ENCODE assay signal across 8 cellular contexts in the genomic region with DNA sequence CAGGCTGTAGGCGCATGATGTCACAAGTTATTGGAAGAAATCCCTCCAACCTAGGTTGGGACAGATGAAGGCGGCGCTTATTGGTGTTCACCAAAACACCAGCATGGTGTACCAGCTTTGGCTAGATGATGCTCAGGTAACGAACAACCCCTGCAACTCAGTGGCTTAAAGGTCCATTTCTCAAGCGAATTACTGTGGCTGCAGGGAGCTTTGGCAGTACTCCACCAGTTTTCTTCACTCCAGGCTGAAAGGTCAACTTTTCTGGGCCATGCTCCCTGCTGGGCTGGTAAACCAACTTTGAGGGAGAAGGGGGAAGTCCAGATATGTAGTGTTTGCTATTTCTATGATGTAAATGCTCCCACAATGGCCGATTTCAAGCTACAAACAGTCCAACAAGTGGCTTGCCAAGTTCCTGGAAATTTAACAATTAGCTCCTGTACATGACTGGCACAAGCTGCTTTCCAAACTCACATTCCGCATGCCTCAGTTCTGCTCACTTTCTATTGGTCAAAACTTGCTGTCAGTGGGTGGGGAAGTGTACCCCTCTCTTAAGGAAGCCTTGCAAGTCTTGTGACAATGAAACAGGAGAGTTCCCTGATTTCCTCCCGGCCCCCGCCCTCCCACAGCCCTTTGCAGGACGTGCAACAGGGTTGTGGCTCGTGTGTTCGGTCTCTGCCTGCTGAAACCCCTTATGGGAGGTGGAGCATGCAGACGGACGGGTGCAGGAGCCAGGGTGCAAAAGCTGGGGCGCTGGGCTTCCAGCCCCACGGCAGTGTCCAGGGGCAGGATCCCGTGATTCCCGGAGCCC. TPM values are rescaled to one million over a fixed set of nuclear protein-coding genes. Genes with fewer than 3 reads are reported as not detected.
A peak's percentile ranks its signal among the peaks of the same experiment; 100 is the strongest.
DNase-seq lines count a peak whose midpoint lies in the region; ATAC-seq, FAIRE-seq and TF ChIP-seq lines count a peak whose summit lies in the region.

No MANE protein-coding gene starts in this region.

- peak overlapping the region; percentile 93 for H2AFZ ChIP-seq in hepatocyte

- POLR2A ChIA-PET in Caco-2 (lab: Charles Lee), result no interaction called here

- 37% methylated on average over 18 of the region's 18 CpGs for WGBS in hepatocyte (ENCODE audit: low lambda C conversion rate, missing lambda C conversion rate)

- no peak for FAIRE-seq in HTR-8/SVneo (lab: Jason Lieb, UNC)

- no peaks in the 10 kb centered on the region for H3K9me2 ChIP-seq in hepatocyte (replicated peaks; ENCODE audit: insufficient read depth)

- H3K9me3 Mint-ChIP-seq in Caco-2 (ENCODE audit: unreplicated experiment), result peaks cover 3% of the 10 kb centered on the region

- peak overlapping the region; percentile 99 for H3K4me3 Mint-ChIP-seq in Caco-2 (ENCODE audit: unreplicated experiment)

- intact Hi-C loops in Caco-2 (cut with micrococcal nuclease; ENCODE audit: unreplicated experiment), result loop anchor here (1.0 to 5.0 kb wide), 2 partner anchors 42 to 220 kb away; no protein-coding TSS in a partner anchor

- H3K9me3 ChIP-seq in Caco-2 (no peaks in the 10 kb centered on the region), hepatocyte (ENCODE audit: low read depth) (no peaks in the 10 kb centered on the region)

- no TSS peak for BruUV-seq in Caco-2 (replicated peaks; lab: Mats Ljungman, UMichigan)

- ATAC-seq in HG03135 (IDR thresholded peaks at IDR 0.05; ENCODE audit: unreplicated experiment), result peak; percentile 8
- ATAC-seq in HG02678 (IDR thresholded peaks at IDR 0.05; ENCODE audit: unreplicated experiment), result no peak
- ATAC-seq in HG02884 (IDR thresholded peaks at IDR 0.05; ENCODE audit: unreplicated experiment), result no peak

- H3K27ac ChIP-seq in hepatocyte, result peak overlapping the region; percentile 99

- no peaks in the 10 kb centered on the region for H4K20me1 ChIP-seq in hepatocyte (ENCODE audit: insufficient read depth, poor library complexity, severe bottlenecking)

- H3K4me3 ChIP-seq in Caco-2 (ENCODE audit: low read depth, low read length), result peak overlapping the region; percentile 71
- H3K4me3 ChIP-seq in hepatocyte, result peak overlapping the region; percentile 69

- TF ChIP-seq CTCF in Caco-2 (IDR thresholded peaks at IDR 0.05; ENCODE audit: insufficient read depth in 1 of 2, low read depth in 1 of 2, low read length in 1 of 2, severe bottlenecking in 1 of 2, unreplicated experiment in 1 of 2), result no peak
- TF ChIP-seq CTCF in hepatocyte (IDR thresholded peaks at IDR 0.05; ENCODE audit: poor library complexity), result no peak

- CTCF ChIA-PET in Caco-2 (lab: Charles Lee), result interaction anchor here (1.4 kb wide), 1 partner anchor 349 kb away, joined by 6 read pairs; no protein-coding TSS in a partner anchor

- H3K4me1 Mint-ChIP-seq in Caco-2 (ENCODE audit: low read depth, unreplicated experiment), result peaks cover 6% of the 10 kb centered on the region

- no peaks in the 10 kb centered on the region for H3K36me3 ChIP-seq in Caco-2 (ENCODE audit: control insufficient read depth, insufficient read depth, low read length)
- H3K36me3 ChIP-seq in hepatocyte (replicated peaks; ENCODE audit: insufficient read depth, low read depth), result no peaks in the 10 kb centered on the region

- peak overlapping the region; percentile 80 for H3K4me2 ChIP-seq in hepatocyte

- H3K27me3 ChIP-seq in Caco-2 (replicated peaks; ENCODE audit: control insufficient read depth, insufficient read depth, low read length) (no peaks in the 10 kb centered on the region), hepatocyte (no peaks in the 10 kb centered on the region)

- DNase-seq in Caco-2 (peak; percentile 8 to 37), amygdala (lab: John Stamatoyannopoulos, UW) (peak in 30 of 56 donors; percentile 7 to 70 (median 42)), hepatocyte (ENCODE audit: low spot score) (peak; percentile 32), retina (peak; percentile 37), HTR-8/SVneo (ENCODE audit: insufficient read length, low spot score) (no peak)

- peak overlapping the region; percentile 100 for H3K27ac Mint-ChIP-seq in Caco-2 (ENCODE audit: unreplicated experiment)

- H3K4me1 ChIP-seq in Caco-2, result peaks cover 15% of the 10 kb centered on the region
- peaks cover 13% of the 10 kb centered on the region for H3K4me1 ChIP-seq in hepatocyte (ENCODE audit: insufficient read depth)

- H3K36me3 Mint-ChIP-seq in Caco-2 (ENCODE audit: insufficient read depth, unreplicated experiment), result peaks cover 31% of the 10 kb centered on the region

- peaks cover 32% of the 10 kb centered on the region for H3K79me2 ChIP-seq in hepatocyte

- H3K27me3 Mint-ChIP-seq in Caco-2 (ENCODE audit: insufficient read depth, unreplicated experiment), result no peaks in the 10 kb centered on the region

RNA-seq across cellular contexts. Expression of a gene that starts 0.6 kb away (rescaled TPM):
- 38.5 and 38.8 TPM in 2 replicates for total RNA-seq in Caco-2 (2022)
- total RNA-seq in hepatocyte, result 6.0 and 6.2 TPM in 2 replicates
- 27.2 and 29.8 TPM in 2 replicates for polyA plus RNA-seq in hepatocyte

RNA-seq across cellular contexts. Expression of a gene that starts 57.5 kb away (rescaled TPM):
- total RNA-seq in Caco-2 (2022) (20.2 and 28.6 TPM in 2 replicates), hepatocyte (30.1 and 32.0 TPM in 2 replicates)
- polyA plus RNA-seq in hepatocyte, result 17.3 and 22.1 TPM in 2 replicates
